ENCODE assay signal across 6 cellular contexts in the genomic region with DNA sequence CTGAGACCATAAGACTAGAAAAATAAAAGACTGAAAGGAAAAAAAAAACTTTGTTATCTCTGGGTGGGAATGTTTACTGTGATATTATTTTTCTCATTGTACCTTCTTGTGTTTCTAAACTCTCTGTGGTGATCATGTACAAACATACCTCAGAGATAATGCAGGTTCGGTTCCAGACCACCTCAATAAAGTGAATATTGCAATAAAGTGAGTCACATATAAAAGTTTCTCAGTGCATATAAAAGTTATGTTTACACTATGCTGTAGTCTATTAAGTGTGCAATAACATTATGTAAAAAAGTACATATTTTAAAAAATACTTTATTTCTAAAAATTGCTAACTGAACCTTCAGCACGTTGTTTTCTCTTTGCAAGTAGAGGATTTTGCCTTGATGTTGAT.
"Had no signal": no experiment of that assay in that cellular context is flagged by ENCODE, and none has a peak within 500 bp of the region (broad histone marks: within the 10 kb centered on the region; RNA-seq: fewer than 3 reads in every experiment).

No MANE protein-coding gene starts in this region.

- H3K27ac ChIP-seq: HL-60 had no signal

- ATAC-seq: HepG2, K562 had no signal

- DNase-seq: IMR-90, KBM-7, KG1 had no signal

- H3K4me3 ChIP-seq: K562 had no signal
